In genomic region chrX:153633048-153633447, GRCh38 we compare ENCODE assay signal across 28 cellular contexts. TPM values are rescaled to one million over a fixed set of nuclear protein-coding genes. Genes with fewer than 3 reads are reported as not detected.
"Had no signal": no experiment of that assay in that cellular context is flagged by ENCODE, and none has a peak within 500 bp of the region (broad histone marks: within the 10 kb centered on the region; RNA-seq: fewer than 3 reads in every experiment).

No MANE protein-coding gene starts in this region.

- H3K36me3 ChIP-seq: colonic mucosa, esophagus muscularis mucosa, gastroesophageal sphincter, heart left ventricle, left ventricle myocardium inferior, lower lobe of right lung, pancreas, tibial artery had no signal

- H3K4me3 ChIP-seq: colonic mucosa, esophagus muscularis mucosa, gastroesophageal sphincter, heart left ventricle, hepatocyte, left ventricle myocardium inferior, lower lobe of right lung, pancreas, testis, tibial artery had no signal

- FAIRE-seq: endothelial cell of umbilical vein, islet of Langerhans, pancreas had no signal

- ATAC-seq: foreskin keratinocyte; gastroesophageal sphincter; heart left ventricle; left colon; lower lobe of right lung; naive thymus-derived CD8-positive, alpha-beta T cell; pancreas; sciatic nerve; stimulated activated memory B cell treated with anti-CD40 and anti-IgM and Interleukin-4, amounts not matched to agents 10 μg/mL and 1 μg/mL and 100 μg/mL, for 72 hours; stimulated activated naive CD8-positive, alpha-beta T cell treated with anti-CD3 and anti-CD28 coated beads, Interleukin-15, Interleukin-2, amounts not matched to agents 100 U/mL and 50 U/mL, for 24 hours had no signal

- H3K4me1 ChIP-seq: colonic mucosa, esophagus muscularis mucosa, foreskin keratinocyte, gastroesophageal sphincter, left ventricle myocardium inferior, lower lobe of right lung, pancreas, testis, tibial artery had no signal

- H3K9me3 ChIP-seq: colonic mucosa, gastroesophageal sphincter, left ventricle myocardium inferior, lower lobe of right lung, pancreas, testis had no signal

- DNase-seq: colonic mucosa; effector CD8-positive, alpha-beta T cell; foreskin keratinocyte; kidney glomerular epithelial cell; left colon; left ventricle myocardium inferior; lower lobe of right lung; naive thymus-derived CD8-positive, alpha-beta T cell; nephron progenitor cell; nucleus accumbens; stimulated activated CD4-positive, alpha-beta T cell treated with anti-CD3 and anti-CD28 coated beads, Interleukin-4, amount 100 ng/mL, for 4 hours; stimulated activated naive CD8-positive, alpha-beta T cell treated with anti-CD3 and anti-CD28 coated beads, Interleukin-15, Interleukin-2, amounts not matched to agents 100 U/mL and 50 U/mL, for 24 hours; substantia nigra; testis had no signal

- H3K27ac ChIP-seq: colonic mucosa, esophagus muscularis mucosa, foreskin keratinocyte, gastroesophageal sphincter, heart left ventricle, hepatocyte, left ventricle myocardium inferior, lower lobe of right lung, pancreas, testis, tibial artery had no signal

RNA-seq across cellular contexts. Expression of gene DUSP9, which starts 14.0 kb away (rescaled TPM):
- total RNA-seq: chondrocyte; endothelial cell of umbilical vein; esophagus muscularis mucosa; fibroblast of lung; gastroesophageal sphincter; left colon; left ventricle myocardium inferior; lower lobe of right lung; myocyte; naive thymus-derived CD8-positive, alpha-beta T cell; skeletal muscle tissue had no signal
- polyA plus RNA-seq: fibroblast of lung; naive thymus-derived CD8-positive, alpha-beta T cell had no signal

RNA-seq across cellular contexts. Expression of gene PNCK, which starts 40.6 kb away (rescaled TPM):
- total RNA-seq: endothelial cell of umbilical vein; foreskin keratinocyte; lower lobe of right lung; naive thymus-derived CD8-positive, alpha-beta T cell; skeletal muscle tissue had no signal
- polyA plus RNA-seq: fibroblast of lung; naive thymus-derived CD8-positive, alpha-beta T cell had no signal
